ENCODE assay signal across 2 cellular contexts in the genomic region with DNA sequence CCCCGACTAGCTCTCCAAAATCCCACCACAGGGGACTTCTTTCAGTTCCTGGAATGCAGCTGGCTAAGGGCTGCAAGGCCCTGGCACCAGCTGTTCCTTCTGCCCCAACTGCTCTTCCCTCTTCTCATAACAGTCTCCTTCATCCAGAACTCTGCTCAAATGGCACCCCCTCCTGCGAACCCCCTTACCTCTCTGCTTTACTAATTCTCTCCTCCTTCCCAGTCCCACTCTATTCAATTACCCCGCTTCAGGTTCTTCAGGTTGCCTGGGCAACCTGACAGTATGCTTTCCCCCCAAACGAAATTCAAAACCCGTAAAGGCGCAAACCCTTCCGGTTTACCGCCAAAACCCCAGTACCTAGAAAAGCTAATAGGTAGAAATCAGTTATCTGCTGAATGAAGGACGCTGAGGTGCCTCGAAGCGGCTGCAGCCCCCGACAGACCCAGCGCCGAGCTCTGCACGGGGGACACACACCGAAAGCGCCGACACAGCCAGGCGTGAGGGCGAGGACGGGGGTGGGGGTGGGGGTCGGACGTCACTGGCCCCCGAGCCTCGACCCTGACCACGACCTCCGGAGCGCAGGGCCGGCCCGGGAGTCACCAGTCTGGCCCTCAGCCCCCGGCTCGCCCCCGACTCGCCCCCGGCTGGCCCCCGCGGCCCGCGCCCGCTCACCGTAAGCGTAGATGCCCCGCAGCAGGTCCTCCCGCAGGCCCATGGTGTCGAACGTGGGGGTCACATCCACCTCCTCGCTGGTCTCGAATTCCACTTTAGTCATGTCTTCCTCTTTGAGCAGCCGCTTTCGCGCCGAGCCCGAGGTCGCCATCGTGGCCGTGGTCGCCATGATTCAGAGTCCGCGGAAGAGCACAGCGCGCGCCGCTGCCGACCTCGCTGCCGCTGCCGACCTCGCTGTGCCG.
TF ChIP-seq lines count a peak whose summit lies in the region.

No MANE protein-coding gene starts in this region.

TF ChIP-seq in SK-N-SH, 30 proteins besides CTCF, POLR2A, EP300 and RAD21:
- TF ChIP-seq YY1 (IDR thresholded peaks at IDR 0.05; ENCODE audit: low read depth) (peak; percentile 32; the same call in 1 of the 2 replicates), MXI1 (IDR thresholded peaks at IDR 0.05; ENCODE audit: low read depth, low read length) (peak; percentile 62; the same call in 1 of the 2 replicates), TAF1 (IDR thresholded peaks at IDR 0.05; ENCODE audit: borderline replicate concordance, low read depth, low read length) (no peak), REST (IDR thresholded peaks at IDR 0.05; ENCODE audit: low read depth, low read length) (no peak), SIN3A (IDR thresholded peaks at IDR 0.05; ENCODE audit: borderline replicate concordance, low read depth, low read length) (peak; percentile 69; the same call in 1 of the 2 replicates), POLR2AphosphoS5 (IDR thresholded peaks at IDR 0.05; ENCODE audit: low read depth, low read length) (no peak)

TF ChIP-seq in H1, 55 proteins besides CTCF, POLR2A, EP300 and RAD21 (continues in another document):
- TF ChIP-seq RBBP5 (IDR thresholded peaks at IDR 0.05; ENCODE audit: borderline replicate concordance, low read depth, low read length) = no peak
- TF ChIP-seq HDAC6 (IDR thresholded peaks at IDR 0.05; ENCODE audit: low read depth, low read length) = no peak
- TF ChIP-seq SP4 (IDR thresholded peaks at IDR 0.05; ENCODE audit: low read length) = no peak
- no peak for TF ChIP-seq SP2 (IDR thresholded peaks at IDR 0.05; ENCODE audit: low read length)
- no peak; the same call in none of the 2 replicates for TF ChIP-seq PHF8 (conservative IDR thresholded peaks at IDR 0.05; ENCODE audit: low read depth, low read length)
- peak; percentile 86 for TF ChIP-seq SAP30 (IDR thresholded peaks at IDR 0.05; ENCODE audit: insufficient read depth, insufficient replicate concordance, low read length)
- no peak for TF ChIP-seq CHD2 (IDR thresholded peaks at IDR 0.05; ENCODE audit: low read length)
- TF ChIP-seq GTF2F1 (IDR thresholded peaks at IDR 0.05; ENCODE audit: borderline replicate concordance, low read depth, low read length) = no peak
- TF ChIP-seq CTBP2 (IDR thresholded peaks at IDR 0.05; ENCODE audit: borderline replicate concordance, insufficient read depth, insufficient read length, low read length) = no peak
- TF ChIP-seq CBX8 (IDR thresholded peaks at IDR 0.05; ENCODE audit: borderline replicate concordance, low read depth, low read length) = no peak
- peak; percentile 73; the same call in 1 of the 2 replicates for TF ChIP-seq TEAD4 (IDR thresholded peaks at IDR 0.05; ENCODE audit: low read depth, low read length)
- TF ChIP-seq JUN (IDR thresholded peaks at IDR 0.05; ENCODE audit: low read depth, low read length) = no peak
- TF ChIP-seq CEBPB (IDR thresholded peaks at IDR 0.05; ENCODE audit: low read depth, low read length) = no peak
- TF ChIP-seq BCL11A (IDR thresholded peaks at IDR 0.05; ENCODE audit: low read depth in 2 of 2, low read length in 2 of 2) = no peak
- TF ChIP-seq ZNF274 (IDR thresholded peaks at IDR 0.05; ENCODE audit: borderline replicate concordance, extremely low read depth, low read length) = no peak
- no peak for TF ChIP-seq ASH2L (IDR thresholded peaks at IDR 0.05; ENCODE audit: low read length)
- TF ChIP-seq SIX5 (IDR thresholded peaks at IDR 0.05; ENCODE audit: low read depth, low read length) = no peak
- TF ChIP-seq RNF2 (IDR thresholded peaks at IDR 0.05; ENCODE audit: borderline replicate concordance, low read depth, low read length, missing control alignments, poor library complexity, severe bottlenecking) = no peak
- no peak for TF ChIP-seq MAX (IDR thresholded peaks at IDR 0.05)
- no peak for TF ChIP-seq RFX5 (IDR thresholded peaks at IDR 0.05; ENCODE audit: borderline replicate concordance, low read depth, low read length)
- no peak for TF ChIP-seq NRF1 (IDR thresholded peaks at IDR 0.05; ENCODE audit: low read depth, low read length)
- TF ChIP-seq YY1 (IDR thresholded peaks at IDR 0.05; ENCODE audit: low read depth, low read length) = peak; percentile 60; the same call in 1 of the 2 replicates
- TF ChIP-seq SP1 (IDR thresholded peaks at IDR 0.05; ENCODE audit: low read depth, low read length) = no peak
- TF ChIP-seq, protein P1, sequence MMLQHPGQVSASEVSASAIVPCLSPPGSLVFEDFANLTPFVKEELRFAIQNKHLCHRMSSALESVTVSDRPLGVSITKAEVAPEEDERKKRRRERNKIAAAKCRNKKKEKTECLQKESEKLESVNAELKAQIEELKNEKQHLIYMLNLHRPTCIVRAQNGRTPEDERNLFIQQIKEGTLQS (IDR thresholded peaks at IDR 0.05; ENCODE audit: insufficient read depth, low read depth, low read length) = no peak
- TF ChIP-seq TBP (IDR thresholded peaks at IDR 0.05; ENCODE audit: low read depth, low read length) = no peak; the same call in 1 of the 2 replicates
- no peak for TF ChIP-seq RXRA (IDR thresholded peaks at IDR 0.05; ENCODE audit: insufficient read depth, low read depth, low read length)
- TF ChIP-seq BACH1 (IDR thresholded peaks at IDR 0.05; ENCODE audit: low read length) = no peak
- TF ChIP-seq TCF12 (IDR thresholded peaks at IDR 0.05; ENCODE audit: low read depth, low read length) = no peak
- TF ChIP-seq NANOG (IDR thresholded peaks at IDR 0.05; ENCODE audit: insufficient read depth, low read depth, low read length, poor library complexity, severe bottlenecking) = no peak
- no peak for TF ChIP-seq SRF (IDR thresholded peaks at IDR 0.05; ENCODE audit: low read depth, low read length)
- no peak for TF ChIP-seq EGR1 (IDR thresholded peaks at IDR 0.05; ENCODE audit: borderline replicate concordance, low read depth, low read length)
- TF ChIP-seq JUND (IDR thresholded peaks at IDR 0.05; ENCODE audit: low read length) = no peak
- TF ChIP-seq GABPA (IDR thresholded peaks at IDR 0.05; ENCODE audit: borderline replicate concordance, insufficient read depth, low read length) = no peak
- TF ChIP-seq KDM1A (IDR thresholded peaks at IDR 0.05; ENCODE audit: borderline replicate concordance, low read length) = no peak
- no peak for TF ChIP-seq POLR2AphosphoS5 (IDR thresholded peaks at IDR 0.05; ENCODE audit: low read depth, low read length)
- TF ChIP-seq SUZ12 (IDR thresholded peaks at IDR 0.05; ENCODE audit: low read length) = no peak
- peak; percentile 80 to 87; a peak in 3 of 4 replicates for TF ChIP-seq SIN3A (conservative IDR thresholded peaks at IDR 0.05 in 1 of 2, IDR thresholded peaks at IDR 0.05 in 1 of 2; ENCODE audit: low read depth in 1 of 2, low read length in 2 of 2)
- no peak for TF ChIP-seq CREB1 (IDR thresholded peaks at IDR 0.05)
- no peak for TF ChIP-seq BRCA1 (IDR thresholded peaks at IDR 0.05; ENCODE audit: low read depth, low read length)
- TF ChIP-seq, protein P2, sequence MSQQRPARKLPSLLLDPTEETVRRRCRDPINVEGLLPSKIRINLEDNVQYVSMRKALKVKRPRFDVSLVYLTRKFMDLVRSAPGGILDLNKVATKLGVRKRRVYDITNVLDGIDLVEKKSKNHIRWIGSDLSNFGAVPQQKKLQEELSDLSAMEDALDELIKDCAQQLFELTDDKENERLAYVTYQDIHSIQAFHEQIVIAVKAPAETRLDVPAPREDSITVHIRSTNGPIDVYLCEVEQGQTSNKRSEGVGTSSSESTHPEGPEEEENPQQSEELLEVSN (IDR thresholded peaks at IDR 0.05) = peak; percentile 1; the same call in 1 of the 2 replicates
- no peak for TF ChIP-seq FOSL1 (IDR thresholded peaks at IDR 0.05; ENCODE audit: insufficient read depth, low read depth, low read length)
- TF ChIP-seq HDAC2 (IDR thresholded peaks at IDR 0.05; ENCODE audit: borderline replicate concordance in 1 of 2, low read depth in 2 of 2, low read length in 2 of 2) = peak in 1 of 2 experiments; percentile 13; a peak in 1 of 4 replicates
- no peak for TF ChIP-seq SIRT6 (IDR thresholded peaks at IDR 0.05; ENCODE audit: low read length)
- TF ChIP-seq TAF7 (optimal IDR thresholded peaks at IDR 0.05; ENCODE audit: borderline replicate concordance, low read depth, low read length) = peak; percentile 57
- TF ChIP-seq, protein P3, sequence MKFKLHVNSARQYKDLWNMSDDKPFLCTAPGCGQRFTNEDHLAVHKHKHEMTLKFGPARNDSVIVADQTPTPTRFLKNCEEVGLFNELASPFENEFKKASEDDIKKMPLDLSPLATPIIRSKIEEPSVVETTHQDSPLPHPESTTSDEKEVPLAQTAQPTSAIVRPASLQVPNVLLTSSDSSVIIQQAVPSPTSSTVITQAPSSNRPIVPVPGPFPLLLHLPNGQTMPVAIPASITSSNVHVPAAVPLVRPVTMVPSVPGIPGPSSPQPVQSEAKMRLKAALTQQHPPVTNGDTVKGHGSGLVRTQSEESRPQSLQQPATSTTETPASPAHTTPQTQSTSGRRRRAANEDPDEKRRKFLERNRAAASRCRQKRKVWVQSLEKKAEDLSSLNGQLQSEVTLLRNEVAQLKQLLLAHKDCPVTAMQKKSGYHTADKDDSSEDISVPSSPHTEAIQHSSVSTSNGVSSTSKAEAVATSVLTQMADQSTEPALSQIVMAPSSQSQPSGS (IDR thresholded peaks at IDR 0.05; ENCODE audit: low read length) = no peak
- no peak for TF ChIP-seq EZH2 (IDR thresholded peaks at IDR 0.05; ENCODE audit: low read depth, low read length, severe bottlenecking)
- no peak for TF ChIP-seq USF2 (IDR thresholded peaks at IDR 0.05; ENCODE audit: low read length)
- peak; percentile 9; the same call in 1 of the 2 replicates for TF ChIP-seq TAF1 (IDR thresholded peaks at IDR 0.05; ENCODE audit: low read depth, low read length)
- TF ChIP-seq KDM4A (IDR thresholded peaks at IDR 0.05; ENCODE audit: low read depth, low read length, severe bottlenecking) = peak; percentile 18
